Comparison of ENCODE assay signal across 9 cellular contexts in genomic region chr5:54668096-54668495, GRCh38.
"Had no signal": no experiment of that assay in that cellular context is flagged by ENCODE, and none has a peak within 500 bp of the region (broad histone marks: within the 10 kb centered on the region; RNA-seq: fewer than 3 reads in every experiment).

No MANE protein-coding gene starts in this region.

- H3K4me3 ChIP-seq: HAP-1, K562 had no signal

- H3K4me3 Mint-ChIP-seq: HFFc6 had no signal

- H3K27ac ChIP-seq: HL-60 had no signal

- H3K36me3 ChIP-seq: HAP-1 had no signal

- DNase-seq: GOT3, H7, HFFc6, KG1 had no signal

- H3K27ac Mint-ChIP-seq: HFFc6 had no signal

- ATAC-seq: HCT116, HepG2, K562 had no signal

- H3K4me1 ChIP-seq: HAP-1 had no signal

- H3K9me3 ChIP-seq: HAP-1 had no signal
